8 cellular contexts compared by ENCODE assay signal in genomic region chr7:54773472-54774399, GRCh38. TPM values are rescaled to one million over a fixed set of nuclear protein-coding genes. Genes with fewer than 3 reads are reported as not detected.
DNase-seq lines count a peak whose midpoint lies in the region; ATAC-seq and TF ChIP-seq lines count a peak whose summit lies in the region.

No MANE protein-coding gene starts in this region.

- no TSS peak for BruUV-seq in Calu3 (replicated peaks; lab: Mats Ljungman, UMichigan)

- H3K9me3 ChIP-seq in neural cell (ENCODE audit: low read length) (no peaks in the 10 kb centered on the region), stomach smooth muscle (ENCODE audit: control insufficient read depth in 2 of 2, low read length in 2 of 2) (no peaks in the 10 kb centered on the region)

- ATAC-seq in GM21515 (IDR thresholded peaks at IDR 0.05; ENCODE audit: unreplicated experiment): peak; percentile 86

- no peak overlapping the region for H3K4me2 ChIP-seq in neural cell (ENCODE audit: low read length)

- no peak for TF ChIP-seq EP300 in Ishikawa (IDR thresholded peaks at IDR 0.05; ENCODE audit: borderline replicate concordance)
- TF ChIP-seq EP300 in neural cell (conservative IDR thresholded peaks at IDR 0.05; ENCODE audit: poor library complexity, severe bottlenecking): no peak

- no peak overlapping the region for H2AFZ ChIP-seq in neural cell (ENCODE audit: low read depth, low read length)

- H3K9me3 Mint-ChIP-seq in Calu3 (ENCODE audit: low read depth, unreplicated experiment): peaks cover 12% of the 10 kb centered on the region

- peaks cover 21% of the 10 kb centered on the region for H3K4me1 Mint-ChIP-seq in Calu3 (ENCODE audit: low read depth, unreplicated experiment)

- CTCF ChIA-PET in Calu3 (lab: Charles Lee): interaction anchor here (0.7 to 1.8 kb wide), 8 partner anchors 10 to 642 kb away, joined by 3 to 8 read pairs (median 4); no protein-coding TSS in a partner anchor

- H3K9ac ChIP-seq in neural cell (ENCODE audit: low read length): no peak overlapping the region
- H3K9ac ChIP-seq in stomach smooth muscle (ENCODE audit: low read length in 2 of 2): peak overlapping the region; percentile 24 to 30

- H3K27me3 Mint-ChIP-seq in Calu3 (ENCODE audit: unreplicated experiment): no peaks in the 10 kb centered on the region

- H3K36me3 ChIP-seq in neural cell (ENCODE audit: insufficient read depth, low read length): no peaks in the 10 kb centered on the region
- no peaks in the 10 kb centered on the region for H3K36me3 ChIP-seq in stomach smooth muscle (ENCODE audit: control insufficient read depth in 2 of 2, insufficient read depth in 2 of 2, low read length in 2 of 2)

- H4K20me1 ChIP-seq in neural cell (ENCODE audit: insufficient read depth): no peaks in the 10 kb centered on the region

- H3K79me2 ChIP-seq in neural cell (replicated peaks; ENCODE audit: insufficient read depth, low read length): no peaks in the 10 kb centered on the region

- peak; percentile 97 for TF ChIP-seq CTCF in Calu3 (IDR thresholded peaks at IDR 0.05; ENCODE audit: unreplicated experiment)
- peak; percentile 88 for TF ChIP-seq CTCF in fibroblast of mammary gland (conservative IDR thresholded peaks at IDR 0.05; ENCODE audit: control insufficient read depth, insufficient read depth, low read depth, low read length)
- TF ChIP-seq CTCF in neural cell (IDR thresholded peaks at IDR 0.05; ENCODE audit: poor library complexity, severe bottlenecking): peak; percentile 93

- H3K9me2 ChIP-seq in neural cell (ENCODE audit: insufficient read depth, low read length): no peaks in the 10 kb centered on the region

- peak; percentile 95 for DNase-seq in Calu3
- peak; percentile 76 for DNase-seq in OCI-M1 (lab: John Stamatoyannopoulos, UW)
- DNase-seq in activated T-helper 1 cell treated with Interleukin-2 at 50 U/mL for 16 hours (ENCODE audit: low read depth): peak; percentile 37
- DNase-seq in fibroblast of mammary gland (ENCODE audit: low read depth): peak; percentile 85

- no peaks in the 10 kb centered on the region for H3K27me3 ChIP-seq in neural cell (ENCODE audit: insufficient read depth, low read depth, low read length)
- H3K27me3 ChIP-seq in stomach smooth muscle (ENCODE audit: control insufficient read depth in 1 of 2, insufficient read depth in 2 of 2, low read length in 2 of 2): peaks cover 4 to 5% of the 10 kb centered on the region in 2 donors

- intact Hi-C loops in Calu3 (cut with micrococcal nuclease; ENCODE audit: unreplicated experiment): loop anchor here (1.0 to 5.0 kb wide), 7 partner anchors 66 to 642 kb away; partner anchors contain the start of gene EGFR

- H3K27ac Mint-ChIP-seq in Calu3 (ENCODE audit: unreplicated experiment): peak overlapping the region; percentile 69

- H3K4me3 ChIP-seq in fibroblast of mammary gland (ENCODE audit: control insufficient read depth, low read depth, low read length) (peak overlapping the region; percentile 44), neural cell (ENCODE audit: low read length) (peak overlapping the region; percentile 22), stomach smooth muscle (ENCODE audit: low read length in 2 of 2) (peak overlapping the region; percentile 61 to 67)

- H3K4me3 Mint-ChIP-seq in Calu3 (ENCODE audit: low read depth, unreplicated experiment): peak overlapping the region; percentile 67

- TF ChIP-seq RAD21 in Ishikawa (IDR thresholded peaks at IDR 0.05; ENCODE audit: low read depth) (peak; percentile 97), neural cell (conservative IDR thresholded peaks at IDR 0.05) (peak; percentile 95)

- H3F3A ChIP-seq in neural cell (ENCODE audit: insufficient read depth, low read length, poor library complexity, severe bottlenecking): no peaks in the 10 kb centered on the region

- peaks cover 8% of the 10 kb centered on the region for H3K36me3 Mint-ChIP-seq in Calu3 (ENCODE audit: insufficient read depth, unreplicated experiment)

- no peaks in the 10 kb centered on the region for H3K4me1 ChIP-seq in stomach smooth muscle (ENCODE audit: control insufficient read depth, insufficient read depth, low read length)

- no peak overlapping the region for H3K27ac ChIP-seq in neural cell (ENCODE audit: low read length)
- H3K27ac ChIP-seq in stomach smooth muscle (ENCODE audit: low read length): no peak overlapping the region

TF ChIP-seq in Ishikawa, 13 proteins besides CTCF, POLR2A, EP300 and RAD21:
- peak; percentile 6; the same call in 1 of the 2 replicates for TF ChIP-seq YY1 (IDR thresholded peaks at IDR 0.05; ENCODE audit: low read depth)
- TF ChIP-seq NFIC (IDR thresholded peaks at IDR 0.05): no peak
- TF ChIP-seq, protein P1, sequence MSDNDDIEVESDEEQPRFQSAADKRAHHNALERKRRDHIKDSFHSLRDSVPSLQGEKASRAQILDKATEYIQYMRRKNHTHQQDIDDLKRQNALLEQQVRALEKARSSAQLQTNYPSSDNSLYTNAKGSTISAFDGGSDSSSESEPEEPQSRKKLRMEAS (IDR thresholded peaks at IDR 0.05): peak; percentile 98
TF ChIP-seq in Ishikawa: peak in this region for 2.

TF ChIP-seq in neural cell, 6 proteins besides CTCF, POLR2A, EP300 and RAD21:
- TF ChIP-seq TAF1 (IDR thresholded peaks at IDR 0.05; ENCODE audit: low read depth) (no peak), POLR2AphosphoS5 (IDR thresholded peaks at IDR 0.05) (no peak), EZH2 (IDR thresholded peaks at IDR 0.05; ENCODE audit: borderline replicate concordance, insufficient read depth, low read length, poor library complexity, severe bottlenecking) (no peak), SMC3 (conservative IDR thresholded peaks at IDR 0.05; ENCODE audit: poor library complexity) (peak; percentile 95), REST (IDR thresholded peaks at IDR 0.05; ENCODE audit: borderline replicate concordance) (peak; percentile 20), MXI1 (conservative IDR thresholded peaks at IDR 0.05; ENCODE audit: poor library complexity, severe bottlenecking) (peak; percentile 21)

RNA-seq across cellular contexts. Expression of gene SEC61G, which starts 14.7 kb away (rescaled TPM):
- 198 and 202 TPM in 2 replicates for total RNA-seq in Calu3 (2022)
- 1,191 and 2,117 TPM in 2 replicates for polyA plus RNA-seq in neural cell
- 196 and 357 TPM in 2 replicates for polyA minus RNA-seq in neural cell

Comparison
In these comparisons a context has a peak if more than half of its experiments do, and no peak if none do; other contexts are left out.
1. DNase-seq: peak in every context shown above with its lines; median percentile 95 in Calu3; 85 in fibroblast of mammary gland; 76 in OCI-M1; 37 in activated T-helper 1 cell treated with Interleukin-2 at 50 U/mL for 16 hours.